In the genomic region with DNA sequence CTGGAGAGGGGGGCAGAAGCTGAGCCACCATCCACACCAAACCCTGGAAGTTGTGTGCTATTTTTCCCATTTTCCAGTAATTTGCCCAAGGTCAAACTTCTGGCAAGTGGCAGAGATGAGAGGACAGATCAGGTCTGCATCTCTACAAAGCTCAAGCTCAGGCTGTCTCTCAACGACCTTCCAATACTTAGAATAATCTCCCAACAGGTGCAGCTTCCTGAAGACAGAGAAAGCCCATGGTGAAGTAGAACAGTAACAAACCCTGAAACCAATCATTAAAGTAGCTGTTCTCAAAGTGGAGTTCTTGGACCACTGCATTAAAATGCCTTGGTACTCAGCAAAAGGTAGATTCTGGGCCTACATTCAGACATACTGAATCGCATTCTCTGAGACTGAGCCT, we compare ENCODE assay signal across 1 cellular context.
TF ChIP-seq lines count a peak whose summit lies in the region.

No MANE protein-coding gene starts in this region.

TF ChIP-seq in WTC11, 78 proteins besides CTCF, POLR2A, EP300 and RAD21 (continued from another document):
- TF ChIP-seq, protein P1, sequence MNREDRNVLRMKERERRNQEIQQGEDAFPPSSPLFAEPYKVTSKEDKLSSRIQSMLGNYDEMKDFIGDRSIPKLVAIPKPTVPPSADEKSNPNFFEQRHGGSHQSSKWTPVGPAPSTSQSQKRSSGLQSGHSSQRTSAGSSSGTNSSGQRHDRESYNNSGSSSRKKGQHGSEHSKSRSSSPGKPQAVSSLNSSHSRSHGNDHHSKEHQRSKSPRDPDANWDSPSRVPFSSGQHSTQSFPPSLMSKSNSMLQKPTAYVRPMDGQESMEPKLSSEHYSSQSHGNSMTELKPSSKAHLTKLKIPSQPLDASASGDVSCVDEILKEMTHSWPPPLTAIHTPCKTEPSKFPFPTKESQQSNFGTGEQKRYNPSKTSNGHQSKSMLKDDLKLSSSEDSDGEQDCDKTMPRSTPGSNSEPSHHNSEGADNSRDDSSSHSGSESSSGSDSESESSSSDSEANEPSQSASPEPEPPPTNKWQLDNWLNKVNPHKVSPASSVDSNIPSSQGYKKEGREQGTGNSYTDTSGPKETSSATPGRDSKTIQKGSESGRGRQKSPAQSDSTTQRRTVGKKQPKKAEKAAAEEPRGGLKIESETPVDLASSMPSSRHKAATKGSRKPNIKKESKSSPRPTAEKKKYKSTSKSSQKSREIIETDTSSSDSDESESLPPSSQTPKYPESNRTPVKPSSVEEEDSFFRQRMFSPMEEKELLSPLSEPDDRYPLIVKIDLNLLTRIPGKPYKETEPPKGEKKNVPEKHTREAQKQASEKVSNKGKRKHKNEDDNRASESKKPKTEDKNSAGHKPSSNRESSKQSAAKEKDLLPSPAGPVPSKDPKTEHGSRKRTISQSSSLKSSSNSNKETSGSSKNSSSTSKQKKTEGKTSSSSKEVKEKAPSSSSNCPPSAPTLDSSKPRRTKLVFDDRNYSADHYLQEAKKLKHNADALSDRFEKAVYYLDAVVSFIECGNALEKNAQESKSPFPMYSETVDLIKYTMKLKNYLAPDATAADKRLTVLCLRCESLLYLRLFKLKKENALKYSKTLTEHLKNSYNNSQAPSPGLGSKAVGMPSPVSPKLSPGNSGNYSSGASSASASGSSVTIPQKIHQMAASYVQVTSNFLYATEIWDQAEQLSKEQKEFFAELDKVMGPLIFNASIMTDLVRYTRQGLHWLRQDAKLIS (CRISPR knock-in tag; IDR thresholded peaks at IDR 0.05; ENCODE audit: borderline replicate concordance), result no peak
